In the genomic region with DNA sequence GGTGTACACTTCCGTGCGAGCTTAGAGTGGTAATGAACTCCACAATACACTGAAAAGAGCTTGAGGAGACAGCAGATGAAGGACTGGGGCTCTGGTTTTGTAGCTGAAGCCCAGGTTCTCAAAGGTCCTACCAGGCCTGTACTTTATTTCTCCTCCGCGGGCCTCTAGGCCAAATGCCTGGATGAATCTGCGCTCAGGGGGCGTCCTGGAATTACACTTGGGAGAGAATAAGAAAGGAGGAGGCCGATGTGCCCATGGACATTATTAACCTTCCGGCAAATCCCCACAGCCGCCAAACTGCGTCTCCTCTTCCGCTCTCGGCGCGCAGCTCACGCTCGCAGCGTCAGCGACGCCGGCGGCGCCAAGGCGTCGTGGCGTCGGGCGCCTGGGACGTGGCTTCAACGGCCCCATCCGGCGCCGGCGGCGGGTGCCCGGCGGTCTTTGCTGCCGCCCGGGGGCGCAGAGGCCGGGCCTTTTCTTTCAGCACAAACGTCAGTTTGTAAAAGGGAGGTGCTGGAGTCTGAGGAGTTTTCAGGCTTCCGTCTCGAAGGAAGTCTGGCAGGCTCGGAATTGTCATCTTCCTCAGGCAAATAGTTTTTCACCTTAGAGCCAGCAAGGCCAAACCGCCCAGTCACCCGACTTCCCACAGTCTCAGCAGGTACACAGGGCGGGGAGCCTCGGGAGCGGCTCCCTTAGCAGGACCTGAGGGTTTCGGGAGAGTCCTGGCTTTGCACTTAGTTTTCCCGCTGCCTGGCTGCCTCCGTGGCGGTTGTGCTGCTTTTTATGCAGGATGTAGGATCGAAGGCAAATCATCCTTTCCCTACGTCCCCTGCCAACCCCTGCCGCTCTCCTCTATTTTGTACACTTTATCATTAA, we compare ENCODE assay signal across 8 cellular contexts. TPM values are rescaled to one million over a fixed set of nuclear protein-coding genes. Genes with fewer than 3 reads are reported as not detected.
DNase-seq lines count a peak whose midpoint lies in the region; ATAC-seq, FAIRE-seq and TF ChIP-seq lines count a peak whose summit lies in the region.

A gene (plus strand): TSS at position 401 of the 876 bp plus-strand sequence. CDS start 5,503 bp downstream, outside the sequence.

- peaks cover 3% of the 10 kb centered on the region for H3K27me3 Mint-ChIP-seq in activated CD4-positive, alpha-beta T cell treated with anti-CD3 and anti-CD28 coated beads, Interleukin-2, amount 10 ng/mL, durations not matched to agents 24 days and 14 days

- H3K4me1 ChIP-seq in BLaER1 (peaks cover 21% of the 10 kb centered on the region), left lung (peaks cover 8 to 12% of the 10 kb centered on the region in 2 donors)

- peaks cover 3% of the 10 kb centered on the region for H3K9me3 Mint-ChIP-seq in activated CD4-positive, alpha-beta T cell treated with anti-CD3 and anti-CD28 coated beads, Interleukin-2, amount 10 ng/mL, durations not matched to agents 24 days and 14 days

- H3K4me1 Mint-ChIP-seq in activated CD4-positive, alpha-beta T cell treated with anti-CD3 and anti-CD28 coated beads, Interleukin-2, amount 10 ng/mL, durations not matched to agents 24 days and 14 days, result peaks cover 11% of the 10 kb centered on the region

- FAIRE-seq in GM19239 (lab: Jason Lieb, UNC), result peak; percentile 99

- ATAC-seq in HG03457 (IDR thresholded peaks at IDR 0.05; ENCODE audit: unreplicated experiment) (peak; percentile 97), left lung (peak; percentile 98)

- H3K36me3 ChIP-seq in BLaER1 (no peaks in the 10 kb centered on the region), left lung (no peaks in the 10 kb centered on the region)

- peak within 1 kb of the TSS; percentile 79 for H3K4me2 ChIP-seq in BLaER1

- peak within 1 kb of the TSS; percentile 96 for H3K4me3 Mint-ChIP-seq in activated CD4-positive, alpha-beta T cell treated with anti-CD3 and anti-CD28 coated beads, Interleukin-2, amount 10 ng/mL, durations not matched to agents 24 days and 14 days

- no peaks in the 10 kb centered on the region for H3K27me3 ChIP-seq in BLaER1
- H3K27me3 ChIP-seq in left lung, result no peaks in the 10 kb centered on the region

- H3K4me3 ChIP-seq in BLaER1 (peak within 1 kb of the TSS; percentile 80), left lung (peak within 1 kb of the TSS; percentile 55 to 59)

- H3K9me3 ChIP-seq in BLaER1 (no peaks in the 10 kb centered on the region), left lung (no peaks in the 10 kb centered on the region)

- DNase-seq in GM19239 (ENCODE audit: insufficient read length, low spot score) (peak; percentile 56), NCI-H526 (lab: John Stamatoyannopoulos, UW) (peak; percentile 81 to 87), dedifferentiated amniotic fluid mesenchymal stem cell (ENCODE audit: extremely low spot score) (peak; percentile 83), left lung (peak; percentile 87 to 97)
- peak; percentile 96 for DNase-seq in activated CD4-positive, alpha-beta T cell treated with anti-CD3 and anti-CD28 coated beads, Interleukin-2, amount 10 ng/mL, durations not matched to agents 24 days and 14 days
- peak; percentile 71 to 82 for DNase-seq in stimulated activated CD4-positive, alpha-beta T cell treated with anti-CD3 and anti-CD28 coated beads, Interleukin-2, amount 100 ng/mL, for 48 hours

- no peaks in the 10 kb centered on the region for H4K20me1 ChIP-seq in BLaER1

- H3K9ac ChIP-seq in BLaER1, result peak within 1 kb of the TSS; percentile 86

- H3K27ac Mint-ChIP-seq in activated CD4-positive, alpha-beta T cell treated with anti-CD3 and anti-CD28 coated beads, Interleukin-2, amount 10 ng/mL, durations not matched to agents 24 days and 14 days, result peak within 1 kb of the TSS; percentile 99

- peaks cover 3% of the 10 kb centered on the region for H3K36me3 Mint-ChIP-seq in activated CD4-positive, alpha-beta T cell treated with anti-CD3 and anti-CD28 coated beads, Interleukin-2, amount 10 ng/mL, durations not matched to agents 24 days and 14 days (ENCODE audit: low read depth)

- TF ChIP-seq CTCF in left lung (IDR thresholded peaks at IDR 0.05), result peak; percentile 33 to 55

- intact Hi-C loops in activated CD4-positive, alpha-beta T cell treated with anti-CD3 and anti-CD28 coated beads, Interleukin-2, amount 10 ng/mL, durations not matched to agents 24 days and 14 days (cut with micrococcal nuclease), result loop anchor here (1.0 to 5.0 kb wide), 8 partner anchors 13 to 561 kb away; a partner anchor contains a TSS
- intact Hi-C loops in left lung (cut with DNase I), result no loop called here

- H3K27ac ChIP-seq in BLaER1, result peak within 1 kb of the TSS; percentile 91
- H3K27ac ChIP-seq in left lung, result peak within 1 kb of the TSS; percentile 98 to 99

RNA-seq across cellular contexts. Expression of the gene that starts here (rescaled TPM):
- total RNA-seq in activated CD4-positive, alpha-beta T cell treated with anti-CD3 and anti-CD28 coated beads, Interleukin-2, amount 10 ng/mL, durations not matched to agents 24 days and 14 days, result 8.5 and 13.6 TPM in 2 replicates
- total RNA-seq in left lung, result 10 to 100 TPM; 17.1 to 20.5 TPM

Comparison
In these comparisons a context has a peak if more than half of its experiments do, and no peak if none do; other contexts are left out.
1. Peak in every context shown above with its lines: DNase-seq, ATAC-seq, H3K4me3 ChIP-seq and H3K27ac ChIP-seq.